Comparison of ENCODE assay signal across 16 cellular contexts in the genomic region with DNA sequence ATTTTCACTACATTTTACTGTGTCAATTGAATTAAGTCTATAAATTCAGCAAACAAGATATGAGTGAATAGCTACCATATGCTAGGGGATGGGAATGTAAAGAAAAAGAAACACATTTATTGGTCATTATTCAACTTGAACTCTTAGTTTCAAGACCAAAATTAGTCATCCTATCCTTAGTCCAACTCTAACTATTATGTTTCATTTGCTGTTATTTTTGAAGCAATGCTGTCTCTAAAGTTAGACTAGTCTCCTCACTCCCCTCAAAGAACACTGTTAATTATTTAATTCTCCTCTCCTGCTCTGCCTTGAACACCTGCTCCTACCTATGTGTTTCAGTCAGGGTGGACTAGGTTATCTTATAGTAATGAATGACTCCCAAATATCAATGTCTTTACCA.
DNase-seq lines count a peak whose midpoint lies in the region; ATAC-seq and TF ChIP-seq lines count a peak whose summit lies in the region.
"Had no signal": no experiment of that assay in that cellular context is flagged by ENCODE, and none has a peak within 500 bp of the region (broad histone marks: within the 10 kb centered on the region; RNA-seq: fewer than 3 reads in every experiment).

No MANE protein-coding gene starts in this region.

- H3K9me2 ChIP-seq in GM23248 (ENCODE audit: insufficient read depth) (no peaks in the 10 kb centered on the region), hepatocyte (replicated peaks; ENCODE audit: insufficient read depth) (no peaks in the 10 kb centered on the region)

- intact Hi-C loops in gastrocnemius medialis (cut with DNase I; ENCODE audit: low total_unique reads): no loop called here

- no peaks in the 10 kb centered on the region for H3K9me3 Mint-ChIP-seq in mesothelial cell of epicardium
- H3K9me3 Mint-ChIP-seq: activated naive CD4-positive, alpha-beta T cell treated with anti-CD3 and anti-CD28 coated beads, Interleukin-2, amount 50 U/mL, for 24 hours had no signal

- H3K27ac ChIP-seq in GM23248 (no peak overlapping the region), gastrocnemius medialis (no peak overlapping the region), hepatocyte (no peak overlapping the region), WERI-Rb-1 (no peak overlapping the region)
- H3K27ac ChIP-seq: left lung had no signal

- peak overlapping the region; percentile 41 for H3K27ac Mint-ChIP-seq in mesothelial cell of epicardium
- H3K27ac Mint-ChIP-seq: activated naive CD4-positive, alpha-beta T cell treated with anti-CD3 and anti-CD28 coated beads, Interleukin-2, amount 50 U/mL, for 24 hours; natural killer cell treated with Interleukin-12 subunit alpha and Interleukin-12 subunit beta and Interleukin-15 and Interleukin-18, amount 100 ng/mL, for 72 hours had no signal

- H4K20me1 ChIP-seq in GM23248 (ENCODE audit: insufficient read depth) (no peaks in the 10 kb centered on the region), hepatocyte (ENCODE audit: insufficient read depth, poor library complexity, severe bottlenecking) (no peaks in the 10 kb centered on the region)

- H3K79me2 ChIP-seq in GM23248 (ENCODE audit: insufficient read depth): no peaks in the 10 kb centered on the region
- no peaks in the 10 kb centered on the region for H3K79me2 ChIP-seq in hepatocyte

- peaks cover 50% of the 10 kb centered on the region for H3K4me1 Mint-ChIP-seq in mesothelial cell of epicardium
- H3K4me1 Mint-ChIP-seq: activated naive CD4-positive, alpha-beta T cell treated with anti-CD3 and anti-CD28 coated beads, Interleukin-2, amount 50 U/mL, for 24 hours had no signal

- in situ Hi-C loops in GM23248 (cut with MboI) (no loop called here), gastrocnemius medialis (cut with MboI; ENCODE audit: low sequenced_read_pairs in 4 of 4) (no loop called here)

- peaks cover 3% of the 10 kb centered on the region for H3K27me3 Mint-ChIP-seq in mesothelial cell of epicardium (ENCODE audit: low read depth)
- H3K27me3 Mint-ChIP-seq: activated naive CD4-positive, alpha-beta T cell treated with anti-CD3 and anti-CD28 coated beads, Interleukin-2, amount 50 U/mL, for 24 hours; natural killer cell treated with Interleukin-12 subunit alpha and Interleukin-12 subunit beta and Interleukin-15 and Interleukin-18, amount 100 ng/mL, for 72 hours had no signal

- peak; percentile 1 for DNase-seq in GM23248
- DNase-seq in mesothelial cell of epicardium (ENCODE audit: low spot score in 2 of 2, unreplicated experiment in 2 of 2): no peak
- no peak for DNase-seq in gastrocnemius medialis
- DNase-seq in hepatocyte (ENCODE audit: low spot score): no peak
- DNase-seq in WERI-Rb-1: no peak
- DNase-seq: activated CD8-positive, alpha-beta memory T cell treated with anti-CD3 and anti-CD28 coated beads for 24 hours; C1 segment of cervical spinal cord; cerebellar nuclear complex; left lung; sigmoid colon had no signal

- H3K36me3 ChIP-seq in GM23248 (ENCODE audit: low read depth): no peaks in the 10 kb centered on the region
- H3K36me3 ChIP-seq in gastrocnemius medialis: no peaks in the 10 kb centered on the region
- H3K36me3 ChIP-seq in hepatocyte (replicated peaks; ENCODE audit: insufficient read depth, low read depth): no peaks in the 10 kb centered on the region
- H3K36me3 ChIP-seq in WERI-Rb-1: no peaks in the 10 kb centered on the region
- H3K36me3 ChIP-seq: left lung, sigmoid colon had no signal

- H3K9me3 ChIP-seq in GM23248 (ENCODE audit: low read depth) (no peaks in the 10 kb centered on the region), gastrocnemius medialis (no peaks in the 10 kb centered on the region), hepatocyte (ENCODE audit: low read depth) (no peaks in the 10 kb centered on the region), WERI-Rb-1 (ENCODE audit: severe bottlenecking) (no peaks in the 10 kb centered on the region)
- H3K9me3 ChIP-seq: left lung, sigmoid colon had no signal

- H3K4me1 ChIP-seq in GM23248 (ENCODE audit: insufficient read depth) (peaks cover 11% of the 10 kb centered on the region), gastrocnemius medialis (peaks cover 0 to 5% of the 10 kb centered on the region in 2 donors), hepatocyte (ENCODE audit: insufficient read depth) (peaks cover 16% of the 10 kb centered on the region)

- no peaks in the 10 kb centered on the region for H3F3A ChIP-seq in GM23248 (ENCODE audit: insufficient read depth)

- H2AFZ ChIP-seq in GM23248: no peak overlapping the region
- no peak overlapping the region for H2AFZ ChIP-seq in hepatocyte

- H3K4me3 ChIP-seq in GM23248 (no peak overlapping the region), gastrocnemius medialis (no peak overlapping the region), hepatocyte (no peak overlapping the region), WERI-Rb-1 (ENCODE audit: low read depth, low read length) (no peak overlapping the region)
- H3K4me3 ChIP-seq: GM12878, left lung, sigmoid colon had no signal

- no peak for TF ChIP-seq CTCF in mesothelial cell of epicardium (IDR thresholded peaks at IDR 0.05; ENCODE audit: unreplicated experiment)
- no peak for TF ChIP-seq CTCF in gastrocnemius medialis (IDR thresholded peaks at IDR 0.05 in 4 of 5, conservative IDR thresholded peaks at IDR 0.05 in 1 of 5)
- TF ChIP-seq CTCF in hepatocyte (IDR thresholded peaks at IDR 0.05; ENCODE audit: poor library complexity): no peak
- TF ChIP-seq CTCF in WERI-Rb-1 (IDR thresholded peaks at IDR 0.05; ENCODE audit: low read depth, low read length): no peak

- TF ChIP-seq POLR2A in gastrocnemius medialis (IDR thresholded peaks at IDR 0.05): no peak

- no peak overlapping the region for H3K4me2 ChIP-seq in GM23248 (ENCODE audit: unreplicated experiment)
- H3K4me2 ChIP-seq in hepatocyte: no peak overlapping the region

- no peaks in the 10 kb centered on the region for H3K36me3 Mint-ChIP-seq in mesothelial cell of epicardium
- H3K36me3 Mint-ChIP-seq: activated naive CD4-positive, alpha-beta T cell treated with anti-CD3 and anti-CD28 coated beads, Interleukin-2, amount 50 U/mL, for 24 hours; natural killer cell treated with Interleukin-12 subunit alpha and Interleukin-12 subunit beta and Interleukin-15 and Interleukin-18, amount 100 ng/mL, for 72 hours had no signal

- ATAC-seq in GM19351 (IDR thresholded peaks at IDR 0.05; ENCODE audit: unreplicated experiment): peak; percentile 61
- peak; percentile 78 for ATAC-seq in HG03196 (IDR thresholded peaks at IDR 0.05; ENCODE audit: unreplicated experiment)
- ATAC-seq in gastrocnemius medialis: no peak
- ATAC-seq: GM12878; left lung; natural killer cell treated with Interleukin-12 subunit alpha and Interleukin-12 subunit beta and Interleukin-15 and Interleukin-18, amount 100 ng/mL, for 72 hours; Right ventricle myocardium inferior had no signal

- H3K27me3 ChIP-seq in GM23248 (replicated peaks; ENCODE audit: insufficient read depth) (no peaks in the 10 kb centered on the region), gastrocnemius medialis (no peaks in the 10 kb centered on the region), hepatocyte (no peaks in the 10 kb centered on the region), WERI-Rb-1 (ENCODE audit: insufficient read depth, low read depth, severe bottlenecking) (peaks cover 17% of the 10 kb centered on the region)
- H3K27me3 ChIP-seq: left lung, sigmoid colon had no signal

- H3K4me3 Mint-ChIP-seq in mesothelial cell of epicardium: no peak overlapping the region
- H3K4me3 Mint-ChIP-seq: activated naive CD4-positive, alpha-beta T cell treated with anti-CD3 and anti-CD28 coated beads, Interleukin-2, amount 50 U/mL, for 24 hours; natural killer cell treated with Interleukin-12 subunit alpha and Interleukin-12 subunit beta and Interleukin-15 and Interleukin-18, amount 100 ng/mL, for 72 hours had no signal

- no peak overlapping the region for H3K9ac ChIP-seq in GM23248

Comparison
In these comparisons a context has a peak if more than half of its experiments do, and no peak if none do; other contexts are left out.
1. ATAC-seq: peak in GM19351 (single experiment) and HG03196 (single experiment); none in gastrocnemius medialis (0 of 2).